8 cellular contexts compared by ENCODE assay signal in genomic region chr6:34143884-34144580, GRCh38. TPM values are rescaled to one million over a fixed set of nuclear protein-coding genes. Genes with fewer than 3 reads are reported as not detected.
DNase-seq lines count a peak whose midpoint lies in the region; TF ChIP-seq lines count a peak whose summit lies in the region.

No MANE protein-coding gene starts in this region.

- H3K9me3 ChIP-seq in BLaER1 treated with 17β-estradiol and CSF1 and Interleukin-3, amounts not matched to agents 10 nM and 100 nM (replicated peaks in 1 of 11) = no peaks in the 10 kb centered on the region
- no peaks in the 10 kb centered on the region for H3K9me3 ChIP-seq in parathyroid adenoma (ENCODE audit: control insufficient read depth, low read length)

- peaks cover 43 to 64% (median 50%) of the 10 kb centered on the region in 11 experiments for H3K27me3 ChIP-seq in BLaER1 treated with 17β-estradiol and CSF1 and Interleukin-3, amounts not matched to agents 10 nM and 100 nM
- peaks cover 3% of the 10 kb centered on the region for H3K27me3 ChIP-seq in parathyroid adenoma (ENCODE audit: control insufficient read depth, insufficient read depth, low read length)

- H2AFZ ChIP-seq in parathyroid adenoma = peak overlapping the region; percentile 53

- H3K79me2 ChIP-seq in parathyroid adenoma = no peaks in the 10 kb centered on the region

- DNase-seq in HuH-7 (ENCODE audit: low spot score) (peak; percentile 74), dermis blood vessel endothelial cell (peak; percentile 40), HCEC 1CT (no peak), foreskin melanocyte (no peak), AG20443 (ENCODE audit: low spot score) (no peak)

- H3K4me3 ChIP-seq in BLaER1 treated with 17β-estradiol and CSF1 and Interleukin-3, amounts not matched to agents 10 nM and 100 nM = peak overlapping the region; percentile 33 to 66 (median 55)
- H3K4me3 ChIP-seq in parathyroid adenoma (ENCODE audit: low read depth, low read length) = peak overlapping the region; percentile 25

- TF ChIP-seq CTCF in VCaP (conservative IDR thresholded peaks at IDR 0.05) = peak; percentile 81
- no peak for TF ChIP-seq CTCF in parathyroid adenoma (IDR thresholded peaks at IDR 0.05)

- no peaks in the 10 kb centered on the region for H3K36me3 ChIP-seq in BLaER1 treated with 17β-estradiol and CSF1 and Interleukin-3, amounts not matched to agents 10 nM and 100 nM
- H3K36me3 ChIP-seq in parathyroid adenoma (ENCODE audit: control insufficient read depth, insufficient read depth, low read length) = no peaks in the 10 kb centered on the region

- peak overlapping the region; percentile 80 to 97 (median 94) for H3K4me2 ChIP-seq in BLaER1 treated with 17β-estradiol and CSF1 and Interleukin-3, amounts not matched to agents 10 nM and 100 nM
- peak overlapping the region; percentile 56 for H3K4me2 ChIP-seq in parathyroid adenoma (ENCODE audit: low read length)

- H3K4me1 ChIP-seq in BLaER1 treated with 17β-estradiol and CSF1 and Interleukin-3, amounts not matched to agents 10 nM and 100 nM = peaks cover 56 to 100% (median 96%) of the 10 kb centered on the region in 10 experiments
- peaks cover 6% of the 10 kb centered on the region for H3K4me1 ChIP-seq in parathyroid adenoma

- H3K27ac ChIP-seq in BLaER1 treated with 17β-estradiol and CSF1 and Interleukin-3, amounts not matched to agents 10 nM and 100 nM = no peak overlapping the region
- H3K27ac ChIP-seq in VCaP = peak overlapping the region; percentile 58; the same call in 1 of the 2 replicates
- H3K27ac ChIP-seq in parathyroid adenoma = no peak overlapping the region

- peak overlapping the region in 3 of 11 experiments; percentile 8 to 54 (median 35); a peak in 5 of 22 replicates for H3K9ac ChIP-seq in BLaER1 treated with 17β-estradiol and CSF1 and Interleukin-3, amounts not matched to agents 10 nM and 100 nM
- H3K9ac ChIP-seq in parathyroid adenoma = no peak overlapping the region

- peaks cover 0 to 71% (median 33%) of the 10 kb centered on the region in 11 experiments; a peak in 20 of 22 replicates for H4K20me1 ChIP-seq in BLaER1 treated with 17β-estradiol and CSF1 and Interleukin-3, amounts not matched to agents 10 nM and 100 nM

RNA-seq across cellular contexts. Expression of gene GRM4, which starts 1.9 kb away (rescaled TPM):
- total RNA-seq in dermis blood vessel endothelial cell = not detected in 2 replicates

Comparison
In these comparisons a context has a peak if more than half of its experiments do, and no peak if none do; other contexts are left out.
1. DNase-seq: peak in HuH-7 (single experiment) and dermis blood vessel endothelial cell (single experiment); none in HCEC 1CT (single experiment), foreskin melanocyte (single experiment) and AG20443 (single experiment).